In the genomic region with DNA sequence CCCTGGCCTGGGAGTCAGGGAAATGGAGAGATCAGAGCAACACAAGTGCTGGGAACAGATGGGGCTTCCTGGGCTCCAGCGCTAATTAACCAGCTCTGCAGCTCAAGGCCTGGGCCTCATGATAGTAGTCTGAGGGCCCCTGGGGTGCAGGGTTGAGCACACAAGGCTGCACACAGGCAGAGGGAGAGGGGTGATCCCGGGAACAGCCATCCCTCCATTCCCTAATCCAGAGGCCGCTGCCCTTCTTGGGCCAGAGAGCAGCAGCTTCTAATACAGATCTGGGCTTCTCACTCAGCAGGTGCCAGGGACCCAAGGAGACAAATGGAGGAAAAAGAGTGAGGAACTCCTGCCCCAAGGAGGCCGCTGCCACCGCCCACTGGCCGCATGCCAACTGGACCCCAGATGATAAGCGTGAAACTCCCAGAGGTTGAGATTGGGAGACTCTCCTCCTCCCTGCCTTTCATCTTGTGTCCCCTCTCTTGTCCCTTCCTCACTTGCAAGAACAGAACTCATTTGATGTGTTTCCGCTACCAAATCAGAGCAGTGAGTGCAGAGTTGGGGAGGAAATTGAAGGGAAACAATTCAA, we compare ENCODE assay signal across 21 cellular contexts. TPM values are rescaled to one million over a fixed set of nuclear protein-coding genes. Genes with fewer than 3 reads are reported as not detected.
DNase-seq lines count a peak whose midpoint lies in the region; ATAC-seq and TF ChIP-seq lines count a peak whose summit lies in the region.
"Had no signal": no experiment of that assay in that cellular context is flagged by ENCODE, and none has a peak within 500 bp of the region (broad histone marks: within the 10 kb centered on the region; RNA-seq: fewer than 3 reads in every experiment).

No MANE protein-coding gene starts in this region.

- TF ChIP-seq CTCF in glutamatergic neuron (IDR thresholded peaks at IDR 0.05; ENCODE audit: partially characterized antibody, unreplicated experiment), result no peak
- no peak for TF ChIP-seq CTCF in brain microvascular endothelial cell (IDR thresholded peaks at IDR 0.05; ENCODE audit: low read depth, low read length, missing control alignments)

- H3K27ac ChIP-seq in brain microvascular endothelial cell, result no peak overlapping the region
- H3K27ac ChIP-seq: GM23248 had no signal

- no peaks in the 10 kb centered on the region for H3K36me3 ChIP-seq in brain microvascular endothelial cell (replicated peaks)
- H3K36me3 ChIP-seq: BE2C had no signal

- H3K27me3 ChIP-seq in brain microvascular endothelial cell (replicated peaks), result peaks cover 2% of the 10 kb centered on the region

- H3K27ac Mint-ChIP-seq in glutamatergic neuron (ENCODE audit: unreplicated experiment), result peak overlapping the region; percentile 77
- H3K27ac Mint-ChIP-seq: CD14-positive monocyte; CD8-positive, alpha-beta memory T cell; IgD-negative memory B cell; T-cell had no signal

- peaks cover 10% of the 10 kb centered on the region for H3K27me3 Mint-ChIP-seq in glutamatergic neuron (ENCODE audit: unreplicated experiment)

- in situ Hi-C loops in brain microvascular endothelial cell (cut with HindIII; ENCODE audit: low pct_ligation_motif_present, low sequenced_read_pairs), result no loop called here

- peaks cover 13% of the 10 kb centered on the region for H3K9me3 Mint-ChIP-seq in glutamatergic neuron (ENCODE audit: unreplicated experiment)
- H3K9me3 Mint-ChIP-seq: T-cell had no signal

- H3K4me1 Mint-ChIP-seq in glutamatergic neuron (ENCODE audit: low read depth, unreplicated experiment), result peaks cover 27% of the 10 kb centered on the region
- H3K4me1 Mint-ChIP-seq: CD8-positive, alpha-beta memory T cell; T-cell had no signal

- H3K4me3 ChIP-seq in brain microvascular endothelial cell (ENCODE audit: low read depth, low read length), result no peak overlapping the region
- H3K4me3 ChIP-seq: GM23248 had no signal

- DNase-seq in NCI-H1694 (lab: John Stamatoyannopoulos, UW), result peak; percentile 60
- DNase-seq in NCI-H69 (lab: John Stamatoyannopoulos, UW), result peak; percentile 13
- peak; percentile 55 for DNase-seq in glutamatergic neuron
- DNase-seq in cerebellar nuclear complex (lab: John Stamatoyannopoulos, UW), result no peak
- DNase-seq in SHP77 treated with DMSO at 0.1 percent for 48 hours (lab: John Stamatoyannopoulos, UW), result no peak
- DNase-seq in brain microvascular endothelial cell, result no peak
- DNase-seq: BE2C; CD8-positive, alpha-beta memory T cell; GM23248; HCEC 1CT; NCI-H1048; NCI-H1417 treated with DMSO at 0.1 percent for 48 hours; NCI-H187 treated with DMSO at 0.1 percent for 48 hours; NCI-H748 treated with DMSO at 0.1 percent for 48 hours; NK-92 treated with Interleukin-12 subunit alpha and Interleukin-12 subunit beta, amount 100 ng/mL, for 24 hours; Right ventricle myocardium superior; RPMI8226; T-cell had no signal

- H3K4me3 Mint-ChIP-seq in glutamatergic neuron (ENCODE audit: unreplicated experiment), result no peak overlapping the region
- H3K4me3 Mint-ChIP-seq: CD14-positive monocyte; CD8-positive, alpha-beta memory T cell; IgD-negative memory B cell; T-cell had no signal

- H3K36me3 Mint-ChIP-seq in glutamatergic neuron (ENCODE audit: unreplicated experiment), result peaks cover 12% of the 10 kb centered on the region
- H3K36me3 Mint-ChIP-seq: CD14-positive monocyte, T-cell had no signal

- no peak for ATAC-seq in GM18907 (IDR thresholded peaks at IDR 0.05; ENCODE audit: unreplicated experiment)
- ATAC-seq: T-cell had no signal

RNA-seq across cellular contexts. Expression of a gene that starts 58.1 kb away (rescaled TPM):
- total RNA-seq in glutamatergic neuron (ENCODE audit: unreplicated experiment), result 6.9 TPM

Comparison
In these comparisons a context has a peak if more than half of its experiments do, and no peak if none do; other contexts are left out.
1. DNase-seq: peak in NCI-H1694 (single experiment), NCI-H69 (single experiment) and glutamatergic neuron (single experiment); none in cerebellar nuclear complex (0 of 2), SHP77 treated with DMSO at 0.1 percent for 48 hours (single experiment) and brain microvascular endothelial cell (single experiment).